Comparison of ENCODE assay signal across 10 cellular contexts in genomic region chr19:6062274-6062673, GRCh38. TPM values are rescaled to one million over a fixed set of nuclear protein-coding genes. Genes with fewer than 3 reads are reported as not detected.
DNase-seq lines count a peak whose midpoint lies in the region; ATAC-seq and TF ChIP-seq lines count a peak whose summit lies in the region.
"Had no signal": no experiment of that assay in that cellular context is flagged by ENCODE, and none has a peak within 500 bp of the region (broad histone marks: within the 10 kb centered on the region; RNA-seq: fewer than 3 reads in every experiment).

No MANE protein-coding gene starts in this region.

- no peak overlapping the region for H3K4me3 Mint-ChIP-seq in HFFc6
- H3K4me3 Mint-ChIP-seq in activated CD8-positive, alpha-beta T cell treated with anti-CD3 and anti-CD28 coated beads, Interleukin-2, amount 10 ng/mL, durations not matched to agents 7 days and 5 days = peak overlapping the region; percentile 19
- H3K4me3 Mint-ChIP-seq: brain had no signal

- POLR2A ChIA-PET in activated CD8-positive, alpha-beta T cell treated with anti-CD3 and anti-CD28 coated beads, Interleukin-2, amount 10 ng/mL, durations not matched to agents 7 days and 5 days (lab: Charles Lee) = no interaction called here

- no peaks in the 10 kb centered on the region for H3K36me3 Mint-ChIP-seq in HFFc6 (ENCODE audit: low read depth)
- H3K36me3 Mint-ChIP-seq in activated CD8-positive, alpha-beta T cell treated with anti-CD3 and anti-CD28 coated beads, Interleukin-2, amount 10 ng/mL, durations not matched to agents 7 days and 5 days (ENCODE audit: low read depth) = no peaks in the 10 kb centered on the region
- H3K36me3 Mint-ChIP-seq: brain had no signal

- 23 to 28% methylated on average over 11 of the region's 11 CpGs for WGBS in sigmoid colon, 2 donors

- CTCF ChIA-PET in activated CD8-positive, alpha-beta T cell treated with anti-CD3 and anti-CD28 coated beads, Interleukin-2, amount 10 ng/mL, durations not matched to agents 7 days and 5 days (lab: Charles Lee) = interaction anchor here (0.6 to 1.7 kb wide), 11 partner anchors 9 to 363 kb away, joined by 3 to 8 read pairs (median 4); no protein-coding TSS in a partner anchor

- H3K27me3 ChIP-seq in sigmoid colon (no peaks in the 10 kb centered on the region), BE2C (no peaks in the 10 kb centered on the region)

- peak in 1 of 2 donors; percentile 9 for TF ChIP-seq POLR2A in sigmoid colon (IDR thresholded peaks at IDR 0.05)

- TF ChIP-seq EP300 in sigmoid colon (IDR thresholded peaks at IDR 0.05) = no peak

- peak overlapping the region; percentile 85; the same call in 1 of the 2 replicates for H3K27ac Mint-ChIP-seq in HFFc6
- peak overlapping the region; percentile 54 for H3K27ac Mint-ChIP-seq in activated CD8-positive, alpha-beta T cell treated with anti-CD3 and anti-CD28 coated beads, Interleukin-2, amount 10 ng/mL, durations not matched to agents 7 days and 5 days

- H3K9me3 ChIP-seq in sigmoid colon (no peaks in the 10 kb centered on the region), BE2C (no peaks in the 10 kb centered on the region)

- H3K4me1 ChIP-seq in sigmoid colon (peaks cover 0 to 100% (median 96%) of the 10 kb centered on the region in 4 donors), BE2C (peaks cover 18% of the 10 kb centered on the region)

- H3K27me3 Mint-ChIP-seq in HFFc6 (ENCODE audit: insufficient read depth) = peaks cover 4% of the 10 kb centered on the region
- no peaks in the 10 kb centered on the region for H3K27me3 Mint-ChIP-seq in activated CD8-positive, alpha-beta T cell treated with anti-CD3 and anti-CD28 coated beads, Interleukin-2, amount 10 ng/mL, durations not matched to agents 7 days and 5 days (ENCODE audit: low read depth)

- H3K27ac ChIP-seq in sigmoid colon = peak overlapping the region; percentile 91 to 95 (median 92)

- no peaks in the 10 kb centered on the region for H3K36me3 ChIP-seq in sigmoid colon
- no peaks in the 10 kb centered on the region for H3K36me3 ChIP-seq in BE2C

- no peak overlapping the region for H3K4me3 ChIP-seq in fibroblast of mammary gland (ENCODE audit: control insufficient read depth, low read depth, low read length)
- H3K4me3 ChIP-seq in sigmoid colon = no peak overlapping the region
- H3K4me3 ChIP-seq in BE2C (ENCODE audit: low read depth, low read length) = no peak overlapping the region
- H3K4me3 ChIP-seq: GM12878 had no signal

- ATAC-seq in activated CD8-positive, alpha-beta T cell treated with anti-CD3 and anti-CD28 coated beads, Interleukin-2, amount 10 ng/mL, durations not matched to agents 7 days and 5 days = peak; percentile 75
- ATAC-seq in GM21529 (IDR thresholded peaks at IDR 0.05; ENCODE audit: unreplicated experiment) = no peak
- ATAC-seq: GM12878 had no signal

- no peaks in the 10 kb centered on the region for H3K9me3 Mint-ChIP-seq in HFFc6
- H3K9me3 Mint-ChIP-seq in activated CD8-positive, alpha-beta T cell treated with anti-CD3 and anti-CD28 coated beads, Interleukin-2, amount 10 ng/mL, durations not matched to agents 7 days and 5 days (ENCODE audit: insufficient read depth) = no peaks in the 10 kb centered on the region

- peaks cover 74% of the 10 kb centered on the region for H3K4me1 Mint-ChIP-seq in HFFc6 (ENCODE audit: low read depth)
- peaks cover 62% of the 10 kb centered on the region for H3K4me1 Mint-ChIP-seq in activated CD8-positive, alpha-beta T cell treated with anti-CD3 and anti-CD28 coated beads, Interleukin-2, amount 10 ng/mL, durations not matched to agents 7 days and 5 days (ENCODE audit: low read depth)

- DNase-seq in HFFc6 = no peak
- DNase-seq in activated CD8-positive, alpha-beta T cell treated with anti-CD3 and anti-CD28 coated beads, Interleukin-2, amount 10 ng/mL, durations not matched to agents 7 days and 5 days = peak; percentile 65
- peak; percentile 60 for DNase-seq in fibroblast of mammary gland (ENCODE audit: low read depth)
- DNase-seq in sigmoid colon = no peak
- no peak for DNase-seq in NCI-H2029 (lab: John Stamatoyannopoulos, UW)
- no peak for DNase-seq in GM13977 (ENCODE audit: low spot score)
- no peak for DNase-seq in BE2C

- in situ Hi-C loops in GM13977 (cut with MboI; ENCODE audit: low pct_unique_long_range_greater_than_20kb, low sequenced_read_pairs, unreplicated experiment) = loop anchor here (10.0 kb wide), 1 partner anchor 53 kb away; the partner anchor contains the start of gene RFX2

- intact Hi-C loops in sigmoid colon (cut with DNase I) = loop anchor here (10.0 kb wide), 1 partner anchor 1087 kb away; no protein-coding TSS in a partner anchor

- TF ChIP-seq CTCF in HFFc6 (IDR thresholded peaks at IDR 0.05) (no peak), fibroblast of mammary gland (conservative IDR thresholded peaks at IDR 0.05; ENCODE audit: control insufficient read depth, insufficient read depth, low read depth, low read length) (no peak), sigmoid colon (IDR thresholded peaks at IDR 0.05) (no peak), GM13977 (IDR thresholded peaks at IDR 0.05; ENCODE audit: extremely low read depth, insufficient read depth, missing control alignments) (no peak), BE2C (IDR thresholded peaks at IDR 0.05; ENCODE audit: low read depth, low read length) (no peak)

RNA-seq across cellular contexts. Expression of gene RFX2, which starts 48.0 kb away (rescaled TPM):
- total RNA-seq in HFFc6 (2021; fragmentation: NEBNext Ultra II Directional; extraction: Animal tissue kit (Norgen Biotek cat#: 25700)) = 1 to 10 TPM; 6.3 to 9.5 (median 6.9) TPM
- total RNA-seq in activated CD8-positive, alpha-beta T cell treated with anti-CD3 and anti-CD28 coated beads, Interleukin-2, amount 10 ng/mL, durations not matched to agents 7 days and 5 days = 10 to 100 TPM; 12.3 to 13.8 TPM
- total RNA-seq in sigmoid colon = 10 to 100 TPM; 14.3 to 21.2 (median 17.4) TPM
- polyA plus RNA-seq in sigmoid colon = 1 to 10 TPM; 1.2 to 4.2 (median 3.6) TPM
- polyA plus RNA-seq in BE2C (2012; ENCODE audit: insufficient read depth, insufficient read length, low read depth) = 19.3 TPM

Comparison
In these comparisons a context has a peak if more than half of its experiments do, and no peak if none do; other contexts are left out.
1. DNase-seq: peak in activated CD8-positive, alpha-beta T cell treated with anti-CD3 and anti-CD28 coated beads, Interleukin-2, amount 10 ng/mL, durations not matched to agents 7 days and 5 days (single experiment) and fibroblast of mammary gland (single experiment); none in HFFc6 (single experiment), sigmoid colon (single experiment), NCI-H2029 (single experiment), GM13977 (single experiment) and BE2C (single experiment).